Comparison of ENCODE assay signal across 30 cellular contexts in genomic region chr6:14462135-14462905, GRCh38.
"Had no signal": no experiment of that assay in that cellular context is flagged by ENCODE, and none has a peak within 500 bp of the region (broad histone marks: within the 10 kb centered on the region; RNA-seq: fewer than 3 reads in every experiment).

No MANE protein-coding gene starts in this region.

- H3K36me3 Mint-ChIP-seq: activated CD4-positive, alpha-beta memory T cell treated with anti-CD3 and anti-CD28 coated beads for 36 hours; activated naive CD4-positive, alpha-beta T cell treated with anti-CD3 and anti-CD28 coated beads, Interleukin-2, amount 10 ng/mL, durations not matched to agents 7 days and 5 days had no signal

- H3K9me3 Mint-ChIP-seq: activated naive CD4-positive, alpha-beta T cell treated with anti-CD3 and anti-CD28 coated beads, Interleukin-2, amount 50 U/mL, for 24 hours had no signal

- ATAC-seq: activated CD8-positive, alpha-beta T cell treated with anti-CD3 and anti-CD28 coated beads for 36 hours; activated naive CD8-positive, alpha-beta T cell treated with anti-CD3 and anti-CD28 coated beads, Interleukin-2, amount 50 U/mL, for 24 hours; body of pancreas had no signal

- H3K27ac Mint-ChIP-seq: activated B cell treated with CpG ODN at 0.5 μM for 24 hours; activated CD4-positive, alpha-beta memory T cell treated with anti-CD3 and anti-CD28 coated beads for 36 hours; activated CD4-positive, alpha-beta T cell treated with anti-CD3 and anti-CD28 coated beads, Interleukin-2, amount 10 ng/mL, durations not matched to agents 24 days and 14 days; activated CD8-positive, alpha-beta T cell treated with anti-CD3 and anti-CD28 coated beads for 36 hours; activated naive CD4-positive, alpha-beta T cell treated with anti-CD3 and anti-CD28 coated beads, Interleukin-2, amount 10 ng/mL, durations not matched to agents 7 days and 5 days; activated naive CD4-positive, alpha-beta T cell treated with anti-CD3 and anti-CD28 coated beads, Interleukin-2, amount 50 U/mL, for 24 hours; activated naive CD8-positive, alpha-beta T cell; activated naive CD8-positive, alpha-beta T cell treated with anti-CD3 and anti-CD28 coated beads, Interleukin-2, amount 10 ng/mL, durations not matched to agents 7 days and 5 days; activated naive CD8-positive, alpha-beta T cell treated with anti-CD3 and anti-CD28 coated beads, Interleukin-2, amount 50 U/mL, for 24 hours; activated T-cell treated with anti-CD3 and anti-CD28 coated beads, Interleukin-2, amount 50 U/mL, for 24 hours; activated T-helper 2 cell treated with anti-CD3 and anti-CD28 coated beads, Interferon-gamma antibody, Interleukin-2, Interleukin-4, amounts not matched to agents 10 μg/mL and 5 μg/mL and 100 μg/mL, durations not matched to agents 14 hours and 24 hours and 36 hours; T-helper 1 cell treated with Interleukin-12 subunit alpha and Interleukin-12 subunit beta and Interleukin-4 antibody, amounts not matched to agents 30 μg/mL and 1 μg/mL, for 36 hours; T-helper 2 cell treated with Interferon-gamma antibody and Interleukin-4, amounts not matched to agents 5 μg/mL and 100 μg/mL, for 36 hours had no signal

- H3K4me3 Mint-ChIP-seq: activated B cell treated with CpG ODN at 0.5 μM for 24 hours; activated CD4-positive, alpha-beta memory T cell treated with anti-CD3 and anti-CD28 coated beads for 36 hours; activated CD4-positive, alpha-beta T cell treated with anti-CD3 and anti-CD28 coated beads, Interleukin-2, amount 10 ng/mL, durations not matched to agents 24 days and 14 days; activated CD8-positive, alpha-beta T cell treated with anti-CD3 and anti-CD28 coated beads for 36 hours; activated naive CD4-positive, alpha-beta T cell treated with anti-CD3 and anti-CD28 coated beads, Interleukin-2, amount 10 ng/mL, durations not matched to agents 7 days and 5 days; activated naive CD4-positive, alpha-beta T cell treated with anti-CD3 and anti-CD28 coated beads, Interleukin-2, amount 50 U/mL, for 24 hours; activated naive CD8-positive, alpha-beta T cell; activated naive CD8-positive, alpha-beta T cell treated with anti-CD3 and anti-CD28 coated beads, Interleukin-2, amount 10 ng/mL, durations not matched to agents 7 days and 5 days; activated naive CD8-positive, alpha-beta T cell treated with anti-CD3 and anti-CD28 coated beads, Interleukin-2, amount 50 U/mL, for 24 hours; activated T-cell treated with anti-CD3 and anti-CD28 coated beads, Interleukin-2, amount 50 U/mL, for 24 hours; T-helper 1 cell treated with Interleukin-12 subunit alpha and Interleukin-12 subunit beta and Interleukin-4 antibody, amounts not matched to agents 30 μg/mL and 1 μg/mL, for 36 hours; T-helper 2 cell treated with Interferon-gamma antibody and Interleukin-4, amounts not matched to agents 5 μg/mL and 100 μg/mL, for 36 hours had no signal

- DNase-seq: activated B cell treated with CpG ODN at 0.5 μM for 24 hours; activated CD4-positive, alpha-beta memory T cell treated with anti-CD3 and anti-CD28 coated beads for 36 hours; activated CD4-positive, alpha-beta T cell treated with anti-CD3 and anti-CD28 coated beads for 4 hours; activated CD4-positive, alpha-beta T cell treated with anti-CD3 and anti-CD28 coated beads, Interleukin-2, amount 10 ng/mL, durations not matched to agents 24 days and 14 days; activated CD4-positive, alpha-beta T cell treated with anti-CD3 and anti-CD28 coated beads, Interleukin-2, amount 50 U/mL, for 1 hour; activated CD4-positive, alpha-beta T cell treated with anti-CD3 and anti-CD28 coated beads, Interleukin-2, amount 50 U/mL, for 4 hours; activated CD4-positive, CD25-positive, alpha-beta regulatory T cell treated with anti-CD3 and anti-CD28 coated beads, Interleukin-2, amount 50 U/mL, for 72 hours; activated CD8-positive, alpha-beta memory T cell treated with anti-CD3 and anti-CD28 coated beads, Interleukin-2, amount 50 U/mL, for 48 hours; activated CD8-positive, alpha-beta T cell treated with anti-CD3 and anti-CD28 coated beads for 36 hours; activated effector memory CD4-positive, alpha-beta T cell treated with Interleukin-2 at 50 U/mL for 16 hours; activated gamma-delta T cell; activated naive CD4-positive, alpha-beta T cell treated with anti-CD3 and anti-CD28 coated beads, Interleukin-2, amount 10 ng/mL, durations not matched to agents 7 days and 5 days; activated naive CD4-positive, alpha-beta T cell treated with Interleukin-2 at 50 U/mL for 16 hours; activated naive CD8-positive, alpha-beta T cell treated with anti-CD3 and anti-CD28 coated beads, Interleukin-2, amount 10 ng/mL, durations not matched to agents 7 days and 5 days; activated naive CD8-positive, alpha-beta T cell treated with anti-CD3 and anti-CD28 coated beads, Interleukin-2, amount 50 U/mL, for 24 hours; activated T-cell treated with anti-CD3 and anti-CD28 coated beads, Interleukin-2, amount 50 U/mL, for 24 hours; activated T-cell treated with anti-CD3 and anti-CD28 coated beads, Interleukin-2, amount 50 U/mL, for 48 hours; amniotic stem cell; aorta; body of pancreas; brain microvascular endothelial cell; central memory CD4-positive, alpha-beta T cell; T-helper 1 cell; T-helper 2 cell; T-helper 9 cell had no signal

- H3K27me3 Mint-ChIP-seq: activated B cell treated with CpG ODN at 0.5 μM for 24 hours; activated CD4-positive, alpha-beta memory T cell treated with anti-CD3 and anti-CD28 coated beads for 36 hours; activated CD4-positive, alpha-beta T cell treated with anti-CD3 and anti-CD28 coated beads, Interleukin-2, amount 10 ng/mL, durations not matched to agents 24 days and 14 days; activated naive CD4-positive, alpha-beta T cell treated with anti-CD3 and anti-CD28 coated beads, Interleukin-2, amount 10 ng/mL, durations not matched to agents 7 days and 5 days; activated naive CD4-positive, alpha-beta T cell treated with anti-CD3 and anti-CD28 coated beads, Interleukin-2, amount 50 U/mL, for 24 hours; activated naive CD8-positive, alpha-beta T cell; activated naive CD8-positive, alpha-beta T cell treated with anti-CD3 and anti-CD28 coated beads, Interleukin-2, amount 10 ng/mL, durations not matched to agents 7 days and 5 days; activated naive CD8-positive, alpha-beta T cell treated with anti-CD3 and anti-CD28 coated beads, Interleukin-2, amount 50 U/mL, for 24 hours; activated T-cell treated with anti-CD3 and anti-CD28 coated beads, Interleukin-2, amount 50 U/mL, for 24 hours had no signal
